Comparison of ENCODE assay signal across 1 cellular context in genomic region chr10:28291881-28292297, GRCh38.
TF ChIP-seq lines count a peak whose summit lies in the region.

No MANE protein-coding gene starts in this region.

TF ChIP-seq in SK-N-SH treated with all-trans-retinoic acid at 6 μM for 48 hours, 23 proteins besides CTCF, POLR2A, EP300 and RAD21 (continued from another document):
- TF ChIP-seq TSHZ2 (CRISPR knock-in tag; IDR thresholded peaks at IDR 0.05) = no peak
- no peak for TF ChIP-seq CREB5 (CRISPR knock-in tag; IDR thresholded peaks at IDR 0.05; ENCODE audit: low read depth)
- no peak for TF ChIP-seq TCF4 (CRISPR knock-in tag; IDR thresholded peaks at IDR 0.05; ENCODE audit: borderline replicate concordance)
- TF ChIP-seq ZC3H10 (CRISPR knock-in tag; IDR thresholded peaks at IDR 0.05) = no peak
- no peak for TF ChIP-seq ZFP3 (CRISPR knock-in tag; IDR thresholded peaks at IDR 0.05)
- no peak for TF ChIP-seq TOX (CRISPR knock-in tag; IDR thresholded peaks at IDR 0.05; ENCODE audit: borderline replicate concordance)
- TF ChIP-seq CSRNP3 (CRISPR knock-in tag; IDR thresholded peaks at IDR 0.05) = no peak
- no peak for TF ChIP-seq ZNF70 (CRISPR knock-in tag; IDR thresholded peaks at IDR 0.05)
- TF ChIP-seq POU6F1 (CRISPR knock-in tag; IDR thresholded peaks at IDR 0.05; ENCODE audit: borderline replicate concordance, low read depth) = no peak
